Comparison of ENCODE assay signal across 18 cellular contexts in genomic region chr12:4900327-4900726, GRCh38. TPM values are rescaled to one million over a fixed set of nuclear protein-coding genes. Genes with fewer than 3 reads are reported as not detected.
A peak's percentile ranks its signal among the peaks of the same experiment; 100 is the strongest.
DNase-seq lines count a peak whose midpoint lies in the region; ATAC-seq, FAIRE-seq and TF ChIP-seq lines count a peak whose summit lies in the region.
"Had no signal": no experiment of that assay in that cellular context is flagged by ENCODE, and none has a peak within 500 bp of the region (broad histone marks: within the 10 kb centered on the region; RNA-seq: fewer than 3 reads in every experiment).

No MANE protein-coding gene starts in this region.

- no peaks in the 10 kb centered on the region for H3K36me3 Mint-ChIP-seq in astrocyte (ENCODE audit: low read depth, unreplicated experiment)
- H3K36me3 Mint-ChIP-seq: immature natural killer cell, memory B cell had no signal

- no peaks in the 10 kb centered on the region for H3K4me1 ChIP-seq in astrocyte (ENCODE audit: insufficient read depth, low read length)
- H3K4me1 ChIP-seq in stomach = no peaks in the 10 kb centered on the region
- peaks cover 0 to 2% of the 10 kb centered on the region in 2 donors for H3K4me1 ChIP-seq in neuronal stem cell (ENCODE audit: control insufficient read depth in 2 of 2, insufficient read depth in 1 of 2, low read depth in 1 of 2, low read length in 2 of 2)
- H3K4me1 ChIP-seq: SJCRH30 had no signal

- 74 to 83% (median 81%) methylated on average over 5 of the region's 5 CpGs for WGBS in stomach, 5 donors
- WGBS in neuronal stem cell (ENCODE audit: extremely low coverage in 2 of 2, insufficient read length in 2 of 2, insufficient replicate concordance in 1 of 2), 2 donors = no CpG with 5 or more reads among the region's 5 CpGs

- no peak overlapping the region for H3K27ac Mint-ChIP-seq in astrocyte (ENCODE audit: unreplicated experiment)
- H3K27ac Mint-ChIP-seq: activated CD8-positive, alpha-beta T cell treated with anti-CD3 and anti-CD28 coated beads for 36 hours; activated T-helper 2 cell treated with anti-CD3 and anti-CD28 coated beads, Interferon-gamma antibody, Interleukin-2, Interleukin-4, amounts not matched to agents 10 μg/mL and 5 μg/mL and 100 μg/mL, durations not matched to agents 14 hours and 24 hours and 36 hours; H9; immature natural killer cell; memory B cell; stimulated activated naive CD8-positive, alpha-beta T cell treated with anti-CD3 and anti-CD28 coated beads, Interleukin-15, Interleukin-2, amounts not matched to agents 100 ng/mL and 50 ng/mL, for 24 hours had no signal

- no peak overlapping the region for H2BK120ac ChIP-seq in neuronal stem cell (ENCODE audit: low read depth, low read length)

- H3K27me3 ChIP-seq in astrocyte (ENCODE audit: insufficient read depth, low read length) (no peaks in the 10 kb centered on the region), stomach (peaks cover 0 to 31% (median 10%) of the 10 kb centered on the region in 3 donors), neuronal stem cell (ENCODE audit: control insufficient read depth in 3 of 3, insufficient read depth in 3 of 3, low read depth in 1 of 3, low read length in 3 of 3) (peaks cover 0 to 9% (median 3%) of the 10 kb centered on the region in 3 experiments)

- no peaks in the 10 kb centered on the region for H3K79me2 ChIP-seq in astrocyte (ENCODE audit: insufficient read depth, low read length)

- no peaks in the 10 kb centered on the region for H3K36me3 ChIP-seq in astrocyte (ENCODE audit: insufficient read depth, low read length)
- H3K36me3 ChIP-seq in stomach = no peaks in the 10 kb centered on the region
- no peaks in the 10 kb centered on the region for H3K36me3 ChIP-seq in neuronal stem cell (replicated peaks in 1 of 2; ENCODE audit: control insufficient read depth in 2 of 2, insufficient read depth in 2 of 2, low read length in 2 of 2)
- H3K36me3 ChIP-seq: SJCRH30 had no signal

- H3K14ac ChIP-seq in neuronal stem cell (ENCODE audit: low read length) = no peak overlapping the region

- no peak for ATAC-seq in HG03135 (IDR thresholded peaks at IDR 0.05; ENCODE audit: unreplicated experiment)
- ATAC-seq: activated CD8-positive, alpha-beta T cell treated with anti-CD3 and anti-CD28 coated beads for 36 hours had no signal

- H3K27me3 Mint-ChIP-seq in astrocyte (ENCODE audit: low read depth, unreplicated experiment) = peaks cover 18% of the 10 kb centered on the region

- intact Hi-C loops in stomach (cut with DNase I; ENCODE audit: low total_unique reads) = no loop called here

- peaks cover 2% of the 10 kb centered on the region for H3K9me3 Mint-ChIP-seq in astrocyte (ENCODE audit: unreplicated experiment)
- H3K9me3 Mint-ChIP-seq: activated CD8-positive, alpha-beta T cell treated with anti-CD3 and anti-CD28 coated beads for 36 hours; activated T-helper 2 cell treated with anti-CD3 and anti-CD28 coated beads, Interferon-gamma antibody, Interleukin-2, Interleukin-4, amounts not matched to agents 10 μg/mL and 5 μg/mL and 100 μg/mL, durations not matched to agents 14 hours and 24 hours and 36 hours; H9; immature natural killer cell; memory B cell; stimulated activated naive CD8-positive, alpha-beta T cell treated with anti-CD3 and anti-CD28 coated beads, Interleukin-15, Interleukin-2, amounts not matched to agents 100 ng/mL and 50 ng/mL, for 24 hours had no signal

- no peak overlapping the region for H2BK15ac ChIP-seq in neuronal stem cell (ENCODE audit: low read length)

- no peak overlapping the region for H3K18ac ChIP-seq in neuronal stem cell (ENCODE audit: low read length)

- no peak for TF ChIP-seq CTCF in astrocyte (IDR thresholded peaks at IDR 0.05; ENCODE audit: insufficient read depth, low read depth, low read length)
- TF ChIP-seq CTCF in stomach (IDR thresholded peaks at IDR 0.05) = no peak

- no peaks in the 10 kb centered on the region for H3K79me1 ChIP-seq in neuronal stem cell (ENCODE audit: low read depth, low read length)

- peak; percentile 95 for FAIRE-seq in astrocyte (lab: Jason Lieb, UNC)

- no peak overlapping the region for H3K4me3 Mint-ChIP-seq in astrocyte (ENCODE audit: unreplicated experiment)
- H3K4me3 Mint-ChIP-seq: activated CD8-positive, alpha-beta T cell treated with anti-CD3 and anti-CD28 coated beads for 36 hours; H9; immature natural killer cell; memory B cell; stimulated activated naive CD8-positive, alpha-beta T cell treated with anti-CD3 and anti-CD28 coated beads, Interleukin-15, Interleukin-2, amounts not matched to agents 100 ng/mL and 50 ng/mL, for 24 hours had no signal

- no peak overlapping the region for H4K8ac ChIP-seq in neuronal stem cell (ENCODE audit: low read depth, low read length)

- TF ChIP-seq POLR2A in stomach (IDR thresholded peaks at IDR 0.05) = no peak

- no peak overlapping the region for H3K23ac ChIP-seq in neuronal stem cell (ENCODE audit: low read depth, low read length, poor library complexity)

- H3K4me2 ChIP-seq in astrocyte (ENCODE audit: low read length) (peak overlapping the region; percentile 33), neuronal stem cell (ENCODE audit: insufficient read depth, low read length, poor library complexity, severe bottlenecking) (no peak overlapping the region)

- no peak overlapping the region for H3K4ac ChIP-seq in neuronal stem cell (ENCODE audit: low read length)

- H3K4me3 ChIP-seq in astrocyte (ENCODE audit: insufficient read depth, low read depth, low read length) (no peak overlapping the region), stomach (no peak overlapping the region), neuronal stem cell (ENCODE audit: low read length in 2 of 2) (no peak overlapping the region)
- H3K4me3 ChIP-seq: SJCRH30, skin epidermis had no signal

- no peak for TF ChIP-seq EP300 in stomach (IDR thresholded peaks at IDR 0.05)

- DNase-seq in AG08396 (ENCODE audit: low spot score) = peak; percentile 46
- DNase-seq in HS-5 (ENCODE audit: low read depth) = peak; percentile 62
- DNase-seq in astrocyte (ENCODE audit: low read depth) = peak; percentile 69
- DNase-seq in kidney tubule cell (ENCODE audit: low spot score) = peak; percentile 37
- no peak for DNase-seq in stomach
- DNase-seq in central memory CD4-positive, alpha-beta T cell = no peak
- DNase-seq in neuronal stem cell (ENCODE audit: low spot score) = no peak
- DNase-seq: activated CD8-positive, alpha-beta T cell treated with anti-CD3 and anti-CD28 coated beads for 36 hours; H9; immature natural killer cell; Kasumi-1; occipital lobe; SJCRH30 had no signal

- H2AFZ ChIP-seq in astrocyte (ENCODE audit: low read depth, low read length) = peak overlapping the region; percentile 22
- H2AFZ ChIP-seq in neuronal stem cell (ENCODE audit: low read length) = no peak overlapping the region

- H2AK5ac ChIP-seq in neuronal stem cell (ENCODE audit: low read depth, low read length) = no peak overlapping the region

- H4K20me1 ChIP-seq in astrocyte (ENCODE audit: insufficient read depth, low read length) = no peaks in the 10 kb centered on the region

- H3K9me3 ChIP-seq in astrocyte (ENCODE audit: insufficient read depth, low read depth, low read length) = no peaks in the 10 kb centered on the region
- H3K9me3 ChIP-seq in stomach = no peaks in the 10 kb centered on the region
- no peaks in the 10 kb centered on the region for H3K9me3 ChIP-seq in neuronal stem cell (replicated peaks in 1 of 2; ENCODE audit: control insufficient read depth in 2 of 2, insufficient read depth in 1 of 2, low read depth in 1 of 2, low read length in 2 of 2)
- H3K9me3 ChIP-seq: SJCRH30 had no signal

- H3K27ac ChIP-seq in astrocyte (ENCODE audit: low read depth, low read length) (peak overlapping the region; percentile 20), stomach (no peak overlapping the region), neuronal stem cell (replicated peaks; ENCODE audit: low read length) (no peak overlapping the region)
- H3K27ac ChIP-seq: SJCRH30, skin epidermis had no signal

- H2BK12ac ChIP-seq in neuronal stem cell (ENCODE audit: low read length) = no peak overlapping the region

- no peak overlapping the region for H4K91ac ChIP-seq in neuronal stem cell (ENCODE audit: low read depth, low read length, poor library complexity)

- H3K4me1 Mint-ChIP-seq in astrocyte (ENCODE audit: low read depth, unreplicated experiment) = peaks cover 6% of the 10 kb centered on the region
- H3K4me1 Mint-ChIP-seq: H9, immature natural killer cell, memory B cell had no signal

- H2BK5ac ChIP-seq in neuronal stem cell (ENCODE audit: low read length) = no peak overlapping the region

- H3K9ac ChIP-seq in astrocyte (ENCODE audit: low read length) (no peak overlapping the region), neuronal stem cell (ENCODE audit: low read depth, low read length, poor library complexity) (no peak overlapping the region)

RNA-seq across cellular contexts. Expression of gene KCNA1, which starts 9.4 kb away (rescaled TPM):
- total RNA-seq in astrocyte (0.27 and 0.60 TPM in 2 replicates), stomach (1 to 10 TPM in 2 of 5 donors, under 1 TPM in 1, not detected in 2; 0.58 to 5.4 (median 3.3) TPM)
- polyA plus RNA-seq in stomach = under 1 TPM in 1 of 3 donors, not detected in 2; 0.15 TPM
- 0.10 TPM for polyA plus RNA-seq in neuronal stem cell (2013, experiment 1 of 2)
- 0.12 TPM for polyA plus RNA-seq in neuronal stem cell (2013, experiment 2 of 2)
- total RNA-seq: activated CD8-positive, alpha-beta T cell treated with anti-CD3 and anti-CD28 coated beads for 36 hours; activated T-helper 2 cell treated with anti-CD3 and anti-CD28 coated beads, Interferon-gamma antibody, Interleukin-2, Interleukin-4, amounts not matched to agents 10 μg/mL and 5 μg/mL and 100 μg/mL, durations not matched to agents 14 hours and 24 hours and 36 hours; SJCRH30 had no signal
- polyA plus RNA-seq: immature natural killer cell had no signal

Comparison
In these comparisons a context has a peak if more than half of its experiments do, and no peak if none do; other contexts are left out.
1. DNase-seq: peak in AG08396 (single experiment), HS-5 (single experiment), astrocyte (single experiment) and kidney tubule cell (single experiment); none in stomach (single experiment), central memory CD4-positive, alpha-beta T cell (single experiment) and neuronal stem cell (single experiment).